Comparison of ENCODE assay signal across 25 cellular contexts in genomic region chr2:40225670-40226069, GRCh38.
DNase-seq lines count a peak whose midpoint lies in the region; ATAC-seq and TF ChIP-seq lines count a peak whose summit lies in the region.
"Had no signal": no experiment of that assay in that cellular context is flagged by ENCODE, and none has a peak within 500 bp of the region (broad histone marks: within the 10 kb centered on the region; RNA-seq: fewer than 3 reads in every experiment).

No MANE protein-coding gene starts in this region.

- no peaks in the 10 kb centered on the region for H3K9me3 ChIP-seq in esophagus muscularis mucosa
- H3K9me3 ChIP-seq: breast epithelium, testis had no signal

- peak overlapping the region; percentile 20 to 42 (median 38) for H3K27ac ChIP-seq in esophagus muscularis mucosa (replicated peaks in 1 of 4)
- H3K27ac ChIP-seq: breast epithelium, coronary artery, epithelial cell of prostate, GM23248, testis had no signal

- POLR2A ChIA-PET in GM10248 (lab: Yijun Ruan, JAX) = no interaction called here

- H3K9me3 Mint-ChIP-seq in mesothelial cell of epicardium = peaks cover 14% of the 10 kb centered on the region
- H3K9me3 Mint-ChIP-seq: activated naive CD4-positive, alpha-beta T cell treated with anti-CD3 and anti-CD28 coated beads, Interleukin-2, amount 50 U/mL, for 72 hours; CD4-positive, alpha-beta T cell had no signal

- peaks cover 7% of the 10 kb centered on the region for H3K36me3 Mint-ChIP-seq in mesothelial cell of epicardium
- H3K36me3 Mint-ChIP-seq: activated naive CD4-positive, alpha-beta T cell treated with anti-CD3 and anti-CD28 coated beads, Interleukin-2, amount 50 U/mL, for 72 hours; naive thymus-derived CD8-positive, alpha-beta T cell had no signal

- DNase-seq in Right ventricle myocardium superior (no peak), cardiac septum (ENCODE audit: low spot score) (no peak), esophagus muscularis mucosa (ENCODE audit: extremely low spot score) (no peak), mesothelial cell of epicardium (ENCODE audit: low spot score in 2 of 2, unreplicated experiment in 2 of 2) (no peak), RPMI8226 (no peak), GM10248 (ENCODE audit: extremely low spot score) (no peak), NCI-H1694 (lab: John Stamatoyannopoulos, UW) (no peak)
- DNase-seq in stimulated activated CD4-positive, alpha-beta T cell treated with anti-CD3 and anti-CD28 coated beads, Interleukin-1b, Interleukin-23, amount 100 ng/mL, for 48 hours = no peak
- DNase-seq: activated CD4-positive, alpha-beta T cell treated with anti-CD3 and anti-CD28 coated beads for 48 hours; CD4-positive, alpha-beta T cell; effector memory CD4-positive, alpha-beta T cell; GM23248; naive thymus-derived CD8-positive, alpha-beta T cell; NCI-H1092; NCI-H2029; NCI-H748 treated with DMSO at 0.1 percent for 48 hours; nucleus accumbens; stimulated activated naive CD4-positive, alpha-beta T cell treated with Interleukin-2 at 50 U/mL for 16 hours; testis had no signal

- H3K4me1 ChIP-seq in esophagus muscularis mucosa = peaks cover 25 to 47% (median 37%) of the 10 kb centered on the region in 4 donors
- H3K4me1 ChIP-seq: breast epithelium, testis had no signal

- 24% methylated on average over 1 of the region's 1 CpG for WGBS in esophagus muscularis mucosa

- H3K36me3 ChIP-seq in esophagus muscularis mucosa = no peaks in the 10 kb centered on the region
- H3K36me3 ChIP-seq: breast epithelium had no signal

- TF ChIP-seq EP300 in esophagus muscularis mucosa (IDR thresholded peaks at IDR 0.05) = no peak

- peak; percentile 60 for ATAC-seq in Right ventricle myocardium superior (ENCODE audit: poor library complexity)
- ATAC-seq: activated naive CD4-positive, alpha-beta T cell treated with anti-CD3 and anti-CD28 coated beads, Interleukin-2, amount 50 U/mL, for 72 hours; K562; naive thymus-derived CD8-positive, alpha-beta T cell had no signal

- H3K27me3 Mint-ChIP-seq in mesothelial cell of epicardium (ENCODE audit: low read depth) = no peaks in the 10 kb centered on the region
- H3K27me3 Mint-ChIP-seq: CD4-positive, alpha-beta T cell; naive thymus-derived CD8-positive, alpha-beta T cell had no signal

- H3K27ac Mint-ChIP-seq in mesothelial cell of epicardium = peak overlapping the region; percentile 59
- H3K27ac Mint-ChIP-seq: activated naive CD4-positive, alpha-beta T cell treated with anti-CD3 and anti-CD28 coated beads, Interleukin-2, amount 50 U/mL, for 72 hours; CD4-positive, alpha-beta T cell; naive thymus-derived CD8-positive, alpha-beta T cell had no signal

- TF ChIP-seq POLR2A in esophagus muscularis mucosa (IDR thresholded peaks at IDR 0.05; ENCODE audit: low read depth) = no peak

- H3K4me3 ChIP-seq in esophagus muscularis mucosa = no peak overlapping the region
- H3K4me3 ChIP-seq: breast epithelium, coronary artery, GM23248, K562, smooth muscle cell, testis had no signal

- peaks cover 25% of the 10 kb centered on the region for H3K4me1 Mint-ChIP-seq in mesothelial cell of epicardium
- H3K4me1 Mint-ChIP-seq: naive thymus-derived CD8-positive, alpha-beta T cell had no signal

- H3K4me3 Mint-ChIP-seq in mesothelial cell of epicardium = no peak overlapping the region
- H3K4me3 Mint-ChIP-seq: CD4-positive, alpha-beta T cell; naive thymus-derived CD8-positive, alpha-beta T cell had no signal

- TF ChIP-seq CTCF in esophagus muscularis mucosa (IDR thresholded peaks at IDR 0.05) (no peak), mesothelial cell of epicardium (IDR thresholded peaks at IDR 0.05; ENCODE audit: unreplicated experiment) (no peak), GM10248 (IDR thresholded peaks at IDR 0.05; ENCODE audit: control extremely low read depth, extremely low read depth, low read depth, missing control alignments) (no peak)

- H3K27me3 ChIP-seq in esophagus muscularis mucosa = no peaks in the 10 kb centered on the region
- H3K27me3 ChIP-seq: breast epithelium, testis had no signal

- intact Hi-C loops in Right ventricle myocardium superior (cut with DNase I) = no loop called here
- intact Hi-C loops in cardiac septum (cut with DNase I) = no loop called here
- intact Hi-C loops in esophagus muscularis mucosa (cut with DNase I) = loop anchor here (10.0 kb wide), 2 partner anchors 121 to 289 kb away; no protein-coding TSS in a partner anchor

- CTCF ChIA-PET in GM10248 (lab: Yijun Ruan, JAX) = interaction anchor here (1.1 kb wide), 1 partner anchor 10 kb away, joined by 3 read pairs; no protein-coding TSS in a partner anchor
